In genomic region chr13:32225494-32225931, GRCh38 we compare ENCODE assay signal across 15 cellular contexts.
DNase-seq lines count a peak whose midpoint lies in the region; ATAC-seq and FAIRE-seq lines count a peak whose summit lies in the region.
"Had no signal": no experiment of that assay in that cellular context is flagged by ENCODE, and none has a peak within 500 bp of the region (broad histone marks: within the 10 kb centered on the region; RNA-seq: fewer than 3 reads in every experiment).

No MANE protein-coding gene starts in this region.

- H3K4me3 ChIP-seq in SJSA1, result no peak overlapping the region
- no peak overlapping the region for H3K4me3 ChIP-seq in trophoblast cell (ENCODE audit: low read depth, low read length)
- H3K4me3 ChIP-seq: right atrium auricular region had no signal

- no peak overlapping the region for H2BK120ac ChIP-seq in trophoblast cell (ENCODE audit: insufficient read depth, low read length, poor library complexity)

- H4K91ac ChIP-seq in trophoblast cell (ENCODE audit: low read depth, low read length), result no peak overlapping the region

- no peaks in the 10 kb centered on the region for H3K79me2 ChIP-seq in trophoblast cell (ENCODE audit: control insufficient read depth, insufficient read depth, low read length, poor library complexity)

- no peaks in the 10 kb centered on the region for H3K27me3 Mint-ChIP-seq in activated CD4-positive, alpha-beta T cell treated with anti-CD3 and anti-CD28 coated beads, Interleukin-2, amount 10 ng/mL, durations not matched to agents 24 days and 14 days
- H3K27me3 Mint-ChIP-seq in effector memory CD8-positive, alpha-beta T cell, result peaks cover 0 to 12% of the 10 kb centered on the region in 2 donors
- H3K27me3 Mint-ChIP-seq: central memory CD8-positive, alpha-beta T cell had no signal

- H4K8ac ChIP-seq in trophoblast cell (ENCODE audit: low read depth, low read length), result no peak overlapping the region

- H3K4ac ChIP-seq in trophoblast cell (ENCODE audit: low read depth, low read length), result no peak overlapping the region

- H3K27me3 ChIP-seq in SJSA1 (replicated peaks) (no peaks in the 10 kb centered on the region), trophoblast cell (ENCODE audit: insufficient read depth, low read length) (no peaks in the 10 kb centered on the region)
- H3K27me3 ChIP-seq: right atrium auricular region had no signal

- H3K36me3 Mint-ChIP-seq in activated CD4-positive, alpha-beta T cell treated with anti-CD3 and anti-CD28 coated beads, Interleukin-2, amount 10 ng/mL, durations not matched to agents 24 days and 14 days (ENCODE audit: low read depth), result peaks cover 4% of the 10 kb centered on the region
- H3K36me3 Mint-ChIP-seq in effector memory CD8-positive, alpha-beta T cell (ENCODE audit: insufficient read depth), result no peaks in the 10 kb centered on the region

- no peak overlapping the region for H2BK12ac ChIP-seq in trophoblast cell (ENCODE audit: low read length)

- H3K9ac ChIP-seq in trophoblast cell (ENCODE audit: low read length), result no peak overlapping the region

- H3K36me3 ChIP-seq in SJSA1, result peaks cover 4% of the 10 kb centered on the region
- no peaks in the 10 kb centered on the region for H3K36me3 ChIP-seq in trophoblast cell (ENCODE audit: control insufficient read depth in 1 of 2, insufficient read depth in 2 of 2, low read length in 2 of 2)

- H3K27ac Mint-ChIP-seq in activated CD4-positive, alpha-beta T cell treated with anti-CD3 and anti-CD28 coated beads, Interleukin-2, amount 10 ng/mL, durations not matched to agents 24 days and 14 days, result no peak overlapping the region
- H3K27ac Mint-ChIP-seq in effector memory CD8-positive, alpha-beta T cell, result no peak overlapping the region
- H3K27ac Mint-ChIP-seq: activated naive CD4-positive, alpha-beta T cell treated with anti-CD3 and anti-CD28 coated beads for 36 hours had no signal

- no peak overlapping the region for H3K4me3 Mint-ChIP-seq in activated CD4-positive, alpha-beta T cell treated with anti-CD3 and anti-CD28 coated beads, Interleukin-2, amount 10 ng/mL, durations not matched to agents 24 days and 14 days
- H3K4me3 Mint-ChIP-seq in effector memory CD8-positive, alpha-beta T cell, result no peak overlapping the region
- H3K4me3 Mint-ChIP-seq: activated naive CD4-positive, alpha-beta T cell treated with anti-CD3 and anti-CD28 coated beads for 36 hours; central memory CD8-positive, alpha-beta T cell; immature natural killer cell had no signal

- H3K9me3 ChIP-seq in SJSA1 (replicated peaks) (no peaks in the 10 kb centered on the region), trophoblast cell (ENCODE audit: insufficient read depth, low read depth, low read length) (peaks cover 3% of the 10 kb centered on the region)
- H3K9me3 ChIP-seq: right atrium auricular region had no signal

- peaks cover 25% of the 10 kb centered on the region for H3K4me1 ChIP-seq in SJSA1 (replicated peaks)
- peaks cover 3 to 9% of the 10 kb centered on the region in 2 experiments for H3K4me1 ChIP-seq in trophoblast cell (ENCODE audit: control insufficient read depth in 1 of 2, insufficient read depth in 2 of 2, low read length in 2 of 2)

- WGBS in trophoblast cell (ENCODE audit: extremely low coverage, insufficient coverage, insufficient read length), result no CpG with 5 or more reads among the region's 5 CpGs

- H3K4me2 ChIP-seq in trophoblast cell (ENCODE audit: low read length), result peak overlapping the region; percentile 17

- in situ Hi-C loops in Caki2 (cut with HindIII; ENCODE audit: low pct_unique_long_range_greater_than_20kb, low sequenced_read_pairs), result no loop called here

- no peak overlapping the region for H2BK5ac ChIP-seq in trophoblast cell (ENCODE audit: low read depth, low read length, poor library complexity)

- DNase-seq in Caki2 (ENCODE audit: low read depth), result peak; percentile 30
- peak; percentile 53 to 86 for DNase-seq in SJSA1 (ENCODE audit: low read depth in 1 of 2, low spot score in 2 of 2)
- peak; percentile 4 for DNase-seq in fibroblast of the conjunctiva (ENCODE audit: low read depth)
- DNase-seq in trophoblast cell, result peak in 1 of 2 donors; percentile 75
- DNase-seq in activated CD4-positive, alpha-beta T cell treated with anti-CD3 and anti-CD28 coated beads, Interleukin-2, amount 10 ng/mL, durations not matched to agents 24 days and 14 days, result no peak
- no peak for DNase-seq in GDM1 (lab: John Stamatoyannopoulos, UW)
- no peak for DNase-seq in effector memory CD8-positive, alpha-beta T cell
- DNase-seq in urothelium cell line (ENCODE audit: low spot score), result no peak
- DNase-seq: activated naive CD4-positive, alpha-beta T cell treated with anti-CD3 and anti-CD28 coated beads for 36 hours; immature natural killer cell; NCI-H2081 treated with DMSO at 0.1 percent for 48 hours; stimulated activated naive CD8-positive, alpha-beta T cell treated with anti-CD3 and anti-CD28 coated beads, Interleukin-15, Interleukin-2, amounts not matched to agents 100 U/mL and 50 U/mL, for 24 hours had no signal

- intact Hi-C loops in activated CD4-positive, alpha-beta T cell treated with anti-CD3 and anti-CD28 coated beads, Interleukin-2, amount 10 ng/mL, durations not matched to agents 24 days and 14 days (cut with micrococcal nuclease), result no loop called here

- H3K79me1 ChIP-seq in trophoblast cell (ENCODE audit: low read length), result no peaks in the 10 kb centered on the region

- no peak overlapping the region for H2AFZ ChIP-seq in trophoblast cell (ENCODE audit: insufficient read depth, low read length, poor library complexity)

- FAIRE-seq in urothelium cell line (lab: Jason Lieb, UNC), result no peak

- H3K14ac ChIP-seq in trophoblast cell (ENCODE audit: low read length), result no peak overlapping the region

- H4K12ac ChIP-seq in trophoblast cell (ENCODE audit: low read depth, low read length), result no peak overlapping the region

- H3K27ac ChIP-seq in SJSA1, result peak overlapping the region; percentile 99
- H3K27ac ChIP-seq in trophoblast cell (ENCODE audit: low read depth, low read length), result no peak overlapping the region
- H3K27ac ChIP-seq: C4-2B, right atrium auricular region had no signal

- H2AK5ac ChIP-seq in trophoblast cell (ENCODE audit: low read length), result no peak overlapping the region

- no peak overlapping the region for H3K18ac ChIP-seq in trophoblast cell (ENCODE audit: low read length)

- H3K4me1 Mint-ChIP-seq in activated CD4-positive, alpha-beta T cell treated with anti-CD3 and anti-CD28 coated beads, Interleukin-2, amount 10 ng/mL, durations not matched to agents 24 days and 14 days, result peaks cover 2% of the 10 kb centered on the region
- H3K4me1 Mint-ChIP-seq in effector memory CD8-positive, alpha-beta T cell (ENCODE audit: low read depth in 2 of 2), result no peaks in the 10 kb centered on the region
- H3K4me1 Mint-ChIP-seq: central memory CD8-positive, alpha-beta T cell; immature natural killer cell had no signal

- no peak overlapping the region for H3K23ac ChIP-seq in trophoblast cell (ENCODE audit: low read length)

- H3K9me3 Mint-ChIP-seq in activated CD4-positive, alpha-beta T cell treated with anti-CD3 and anti-CD28 coated beads, Interleukin-2, amount 10 ng/mL, durations not matched to agents 24 days and 14 days, result no peaks in the 10 kb centered on the region
- no peaks in the 10 kb centered on the region for H3K9me3 Mint-ChIP-seq in effector memory CD8-positive, alpha-beta T cell
- H3K9me3 Mint-ChIP-seq: activated naive CD4-positive, alpha-beta T cell treated with anti-CD3 and anti-CD28 coated beads for 36 hours; central memory CD8-positive, alpha-beta T cell; immature natural killer cell had no signal

- no peak for ATAC-seq in effector memory CD8-positive, alpha-beta T cell (replicated peaks)
- ATAC-seq: stimulated activated naive CD8-positive, alpha-beta T cell treated with anti-CD3 and anti-CD28 coated beads, Interleukin-15, Interleukin-2, amounts not matched to agents 100 U/mL and 50 U/mL, for 24 hours had no signal

Comparison
In these comparisons a context has a peak if more than half of its experiments do, and no peak if none do; other contexts are left out.
1. DNase-seq: peak in Caki2 (single experiment), SJSA1 (2 of 2) and fibroblast of the conjunctiva (single experiment); none in activated CD4-positive, alpha-beta T cell treated with anti-CD3 and anti-CD28 coated beads, Interleukin-2, amount 10 ng/mL, durations not matched to agents 24 days and 14 days (single experiment), GDM1 (single experiment), effector memory CD8-positive, alpha-beta T cell (0 of 3) and urothelium cell line (single experiment).